In genomic region chrX:18424482-18425198, GRCh38 we compare ENCODE assay signal across 8 cellular contexts. TPM values are rescaled to one million over a fixed set of nuclear protein-coding genes. Genes with fewer than 3 reads are reported as not detected.
DNase-seq lines count a peak whose midpoint lies in the region; ATAC-seq and TF ChIP-seq lines count a peak whose summit lies in the region.

No MANE protein-coding gene starts in this region.

- no peak overlapping the region for H3K18ac ChIP-seq in H9 (ENCODE audit: insufficient read length, low read depth, low read length)

- H3K9ac ChIP-seq in H9 (ENCODE audit: extremely low read depth, insufficient read length, low read length), result peak overlapping the region; percentile 36

- no peak overlapping the region for H2BK15ac ChIP-seq in H9 (ENCODE audit: low read depth, low read length)

- no peak overlapping the region for H4K91ac ChIP-seq in H9 (ENCODE audit: insufficient read length, low read depth, low read length)

- TF ChIP-seq CTCF in H9 (conservative IDR thresholded peaks at IDR 0.05) (no peak), fibroblast of pulmonary artery (IDR thresholded peaks at IDR 0.05; ENCODE audit: low read length, missing control alignments) (no peak), nephron (IDR thresholded peaks at IDR 0.05; ENCODE audit: unreplicated experiment in 3 of 3) (no peak)

- no peak overlapping the region for H4K8ac ChIP-seq in H9 (replicated peaks; ENCODE audit: insufficient read length, low read depth, low read length)

- no peaks in the 10 kb centered on the region for H3K27me3 ChIP-seq in H9 (ENCODE audit: insufficient read depth, low read length)

- H3K14ac ChIP-seq in H9 (ENCODE audit: insufficient read depth, low read length), result no peak overlapping the region; the same call in 1 of the 2 replicates

- no CpG with 5 or more reads among the region's 28 CpGs for WGBS in H9 (ENCODE audit: extremely low coverage, insufficient read length, low lambda C conversion rate)

- H2AK5ac ChIP-seq in H9 (ENCODE audit: insufficient read length, low read length), result no peak overlapping the region

- DNase-seq in DMS53 treated with DMSO at 0.1 percent for 48 hours (lab: John Stamatoyannopoulos, UW; ENCODE audit: unreplicated experiment), result peak; percentile 35
- peak; percentile 44 for DNase-seq in H9
- DNase-seq in NCI-H510A treated with DMSO at 0.1 percent for 48 hours (lab: John Stamatoyannopoulos, UW), result peak; percentile 44
- peak; percentile 11 to 30 for DNase-seq in activated T-cell treated with anti-CD3 and anti-CD28 coated beads, Interleukin-2, amount 50 U/mL, for 72 hours
- DNase-seq in fibroblast of pulmonary artery (ENCODE audit: low read depth), result peak; percentile 35

- no peak overlapping the region for H2BK20ac ChIP-seq in H9 (ENCODE audit: low read depth, low read length, poor library complexity, severe bottlenecking)

- no peak overlapping the region for H3K4ac ChIP-seq in H9 (ENCODE audit: low read depth, low read length)

- H3K9me3 Mint-ChIP-seq in H9, result peaks cover 56 to 62% of the 10 kb centered on the region in 2 experiments
- H3K9me3 Mint-ChIP-seq in activated T-cell treated with anti-CD3 and anti-CD28 coated beads, Interleukin-2, amount 50 U/mL, for 72 hours, result no peaks in the 10 kb centered on the region
- peaks cover 11% of the 10 kb centered on the region for H3K9me3 Mint-ChIP-seq in nephron

- no peak overlapping the region for H3K23ac ChIP-seq in H9 (ENCODE audit: insufficient read length, low read depth, low read length)

- H2BK120ac ChIP-seq in H9 (ENCODE audit: low read depth, low read length, poor library complexity, severe bottlenecking), result no peak overlapping the region

- no peak overlapping the region for H4K5ac ChIP-seq in H9 (ENCODE audit: insufficient read length, low read depth, low read length)

- H3K36me3 Mint-ChIP-seq in H9 (ENCODE audit: insufficient read depth in 1 of 3, low read depth in 3 of 3) (peaks cover 1 to 5% (median 3%) of the 10 kb centered on the region in 3 experiments; a peak in 3 of 7 replicates), nephron (ENCODE audit: low read depth) (no peaks in the 10 kb centered on the region)
- no peaks in the 10 kb centered on the region for H3K36me3 Mint-ChIP-seq in activated T-cell treated with anti-CD3 and anti-CD28 coated beads, Interleukin-2, amount 50 U/mL, for 72 hours (ENCODE audit: insufficient read depth in 2 of 2)

- H3K27me3 Mint-ChIP-seq in H9 (ENCODE audit: low read depth) (no peaks in the 10 kb centered on the region), nephron (ENCODE audit: low read depth) (peaks cover 12% of the 10 kb centered on the region)
- H3K27me3 Mint-ChIP-seq in activated T-cell treated with anti-CD3 and anti-CD28 coated beads, Interleukin-2, amount 50 U/mL, for 72 hours (ENCODE audit: low read depth), result peaks cover 13% of the 10 kb centered on the region

- peaks cover 24% of the 10 kb centered on the region for H3K9me3 ChIP-seq in H9 (ENCODE audit: control insufficient read depth, low read depth, low read length)

- H3K27ac Mint-ChIP-seq in H9 (peak overlapping the region; percentile 68 to 82 (median 74); a peak in 5 of 7 replicates), nephron (peak overlapping the region; percentile 6 to 77 (median 61))
- no peak overlapping the region for H3K27ac Mint-ChIP-seq in activated T-cell treated with anti-CD3 and anti-CD28 coated beads, Interleukin-2, amount 50 U/mL, for 72 hours

- H3K23me2 ChIP-seq in H9 (ENCODE audit: insufficient read length, low read depth, low read length, poor library complexity, severe bottlenecking), result no peaks in the 10 kb centered on the region

- no peak overlapping the region for H2BK5ac ChIP-seq in H9 (ENCODE audit: insufficient read length, low read length)

- no peak overlapping the region for H2BK12ac ChIP-seq in H9 (ENCODE audit: insufficient read length, low read depth, low read length)

- H3K4me1 Mint-ChIP-seq in H9 (peaks cover 13 to 15% of the 10 kb centered on the region in 2 experiments), nephron (peaks cover 10% of the 10 kb centered on the region)
- peaks cover 11% of the 10 kb centered on the region for H3K4me1 Mint-ChIP-seq in activated T-cell treated with anti-CD3 and anti-CD28 coated beads, Interleukin-2, amount 50 U/mL, for 72 hours (ENCODE audit: low read depth)

- H3K79me2 ChIP-seq in H9 (ENCODE audit: insufficient read depth, low read length), result no peaks in the 10 kb centered on the region; the same call in 1 of the 2 replicates

- no peak overlapping the region for H2AFZ ChIP-seq in H9 (ENCODE audit: low read length)

- peak overlapping the region; percentile 86 for H3K4me2 ChIP-seq in H9 (ENCODE audit: insufficient read depth, insufficient read length, low read length)

- H3K4me3 Mint-ChIP-seq in H9, result peak overlapping the region; percentile 80 to 85
- H3K4me3 Mint-ChIP-seq in activated T-cell treated with anti-CD3 and anti-CD28 coated beads, Interleukin-2, amount 50 U/mL, for 72 hours, result peak overlapping the region; percentile 81 to 83
- peak overlapping the region; percentile 91 to 92 (median 91) for H3K4me3 Mint-ChIP-seq in nephron

- peak; percentile 12 to 18 for ATAC-seq in activated T-cell treated with anti-CD3 and anti-CD28 coated beads, Interleukin-2, amount 50 U/mL, for 72 hours (replicated peaks in 1 of 2)
- ATAC-seq in HG03108 (IDR thresholded peaks at IDR 0.05; ENCODE audit: unreplicated experiment) (no peak), HG03095 (IDR thresholded peaks at IDR 0.05; ENCODE audit: unreplicated experiment) (no peak)

- H3K56ac ChIP-seq in H9 (ENCODE audit: insufficient read length, low read depth, low read length), result no peak overlapping the region

- H3T11ph ChIP-seq in H9 (ENCODE audit: low read length), result no peak overlapping the region

- no peaks in the 10 kb centered on the region for H3K79me1 ChIP-seq in H9 (ENCODE audit: insufficient read depth, low read depth, low read length, poor library complexity, severe bottlenecking)

- H4K20me1 ChIP-seq in H9 (ENCODE audit: control insufficient read depth, insufficient read depth, insufficient read length), result no peaks in the 10 kb centered on the region

- H3K4me1 ChIP-seq in H9 (ENCODE audit: insufficient read depth, low read length), result no peaks in the 10 kb centered on the region

- H3K27ac ChIP-seq in H9 (ENCODE audit: insufficient read length, low read depth, low read length), result no peak overlapping the region

- peak overlapping the region; percentile 68 for H3K4me3 ChIP-seq in fibroblast of pulmonary artery (replicated peaks; ENCODE audit: low read depth, low read length)

RNA-seq across cellular contexts. Expression of gene CDKL5, which starts 0.8 kb away (rescaled TPM):
- 16.9 and 19.5 TPM in 2 replicates for total RNA-seq in H9 (2021)
- 1 to 10 TPM; 2.2 to 2.6 TPM for total RNA-seq in activated T-cell treated with anti-CD3 and anti-CD28 coated beads, Interleukin-2, amount 50 U/mL, for 72 hours

Comparison
In these comparisons a context has a peak if more than half of its experiments do, and no peak if none do; other contexts are left out.
1. ATAC-seq: peak in activated T-cell treated with anti-CD3 and anti-CD28 coated beads, Interleukin-2, amount 50 U/mL, for 72 hours (2 of 2); none in HG03108 (single experiment) and HG03095 (single experiment).
2. Peak in every context shown above with its lines, with median percentiles within 50 percentile points of each other: DNase-seq and H3K4me3 Mint-ChIP-seq.